1 cellular context compared by ENCODE assay signal in the genomic region with DNA sequence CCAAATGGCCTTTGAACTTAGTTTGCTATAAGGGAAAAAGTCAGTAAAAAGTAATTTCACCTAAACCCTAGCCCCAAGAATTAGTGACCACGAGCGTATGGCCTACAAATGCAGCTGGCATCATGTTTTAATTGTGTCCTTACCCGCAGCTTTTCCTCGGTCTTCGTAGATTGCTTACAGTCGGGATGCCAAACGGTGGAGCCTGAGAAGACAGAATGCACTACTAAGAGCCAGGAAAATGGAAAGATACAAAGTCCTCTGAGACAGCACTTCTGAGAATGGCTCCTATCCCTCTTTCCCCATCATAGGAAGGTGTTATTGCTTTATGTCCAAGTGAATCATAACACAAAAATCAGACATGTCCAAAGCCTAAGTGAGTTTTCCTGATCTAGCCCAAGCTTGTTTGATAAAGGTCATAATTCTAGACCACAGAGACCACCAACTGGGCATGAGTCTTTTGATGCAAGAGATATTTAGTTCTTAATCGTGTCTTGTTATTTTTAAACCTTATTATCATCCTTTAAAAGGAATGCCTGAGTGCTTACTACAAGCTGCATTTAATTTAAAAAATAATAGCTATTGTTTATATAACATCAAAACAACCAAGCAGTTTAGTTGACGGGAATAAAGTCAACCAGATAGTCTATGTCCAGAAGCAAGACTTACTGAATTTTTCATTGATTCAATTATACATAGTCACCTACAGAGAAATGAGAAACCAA.
TF ChIP-seq lines count a peak whose summit lies in the region.

No MANE protein-coding gene starts in this region.

TF ChIP-seq in SK-N-SH, 30 proteins besides CTCF, POLR2A, EP300 and RAD21 (continued from another document):
- no peak for TF ChIP-seq EZH2phosphoT487 (IDR thresholded peaks at IDR 0.05; ENCODE audit: borderline replicate concordance, low read depth)
- no peak for TF ChIP-seq FOXJ3 (CRISPR knock-in tag; IDR thresholded peaks at IDR 0.05)
- no peak for TF ChIP-seq JUND (IDR thresholded peaks at IDR 0.05)
- TF ChIP-seq TEAD4 (IDR thresholded peaks at IDR 0.05; ENCODE audit: borderline replicate concordance, insufficient read depth) = no peak
- TF ChIP-seq, protein P1, sequence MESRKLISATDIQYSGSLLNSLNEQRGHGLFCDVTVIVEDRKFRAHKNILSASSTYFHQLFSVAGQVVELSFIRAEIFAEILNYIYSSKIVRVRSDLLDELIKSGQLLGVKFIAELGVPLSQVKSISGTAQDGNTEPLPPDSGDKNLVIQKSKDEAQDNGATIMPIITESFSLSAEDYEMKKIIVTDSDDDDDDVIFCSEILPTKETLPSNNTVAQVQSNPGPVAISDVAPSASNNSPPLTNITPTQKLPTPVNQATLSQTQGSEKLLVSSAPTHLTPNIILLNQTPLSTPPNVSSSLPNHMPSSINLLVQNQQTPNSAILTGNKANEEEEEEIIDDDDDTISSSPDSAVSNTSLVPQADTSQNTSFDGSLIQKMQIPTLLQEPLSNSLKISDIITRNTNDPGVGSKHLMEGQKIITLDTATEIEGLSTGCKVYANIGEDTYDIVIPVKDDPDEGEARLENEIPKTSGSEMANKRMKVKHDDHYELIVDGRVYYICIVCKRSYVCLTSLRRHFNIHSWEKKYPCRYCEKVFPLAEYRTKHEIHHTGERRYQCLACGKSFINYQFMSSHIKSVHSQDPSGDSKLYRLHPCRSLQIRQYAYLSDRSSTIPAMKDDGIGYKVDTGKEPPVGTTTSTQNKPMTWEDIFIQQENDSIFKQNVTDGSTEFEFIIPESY (IDR thresholded peaks at IDR 0.05; ENCODE audit: borderline replicate concordance, low read depth) = no peak
